Comparison of ENCODE assay signal across 8 cellular contexts in the genomic region with DNA sequence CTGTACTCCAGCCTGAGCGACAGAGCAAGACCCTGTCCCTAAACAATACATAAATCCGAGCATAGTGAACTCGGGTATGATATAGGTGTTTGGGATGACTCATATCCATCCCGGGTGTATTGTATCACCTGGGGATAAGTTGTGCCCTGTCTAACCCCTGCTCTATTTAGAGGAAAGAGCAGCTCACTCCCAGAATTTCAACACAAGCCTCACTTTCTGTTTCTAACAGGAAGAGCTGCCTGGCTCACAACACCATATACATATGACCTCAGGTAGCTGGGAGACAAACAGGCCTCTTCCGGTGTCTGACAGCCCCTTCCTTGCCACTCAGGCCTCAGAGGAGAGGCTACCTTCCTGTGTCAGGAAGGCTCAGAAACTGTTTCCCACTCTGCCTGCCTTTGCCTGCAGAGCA. TPM values are rescaled to one million over a fixed set of nuclear protein-coding genes. Genes with fewer than 3 reads are reported as not detected.
DNase-seq lines count a peak whose midpoint lies in the region; ATAC-seq and TF ChIP-seq lines count a peak whose summit lies in the region.

No MANE protein-coding gene starts in this region.

- H3K36me3 Mint-ChIP-seq in activated CD4-positive, alpha-beta T cell treated with anti-CD3 and anti-CD28 coated beads, Interleukin-2, amount 10 ng/mL, durations not matched to agents 24 days and 14 days (ENCODE audit: low read depth), result peaks cover 17% of the 10 kb centered on the region

- peak overlapping the region; percentile 53 for H3K4me3 Mint-ChIP-seq in activated CD4-positive, alpha-beta T cell treated with anti-CD3 and anti-CD28 coated beads, Interleukin-2, amount 10 ng/mL, durations not matched to agents 24 days and 14 days

- H3K27me3 ChIP-seq in foreskin keratinocyte, result no peaks in the 10 kb centered on the region

- peak; percentile 89 for DNase-seq in activated CD4-positive, alpha-beta T cell treated with anti-CD3 and anti-CD28 coated beads, Interleukin-2, amount 10 ng/mL, durations not matched to agents 24 days and 14 days
- DNase-seq in foreskin keratinocyte (peak; percentile 94 to 96), HuH-7.5 (ENCODE audit: low spot score) (no peak), NCI-H82 treated with DMSO at 0.1 percent for 48 hours (lab: John Stamatoyannopoulos, UW; ENCODE audit: unreplicated experiment) (no peak)
- DNase-seq in stimulated activated naive CD8-positive, alpha-beta T cell treated with anti-CD3 and anti-CD28 coated beads, Interleukin-15, Interleukin-2, amounts not matched to agents 100 U/mL and 50 U/mL, for 24 hours, result peak; percentile 28

- peak; percentile 67 for ATAC-seq in GM18511 (IDR thresholded peaks at IDR 0.05; ENCODE audit: unreplicated experiment)
- ATAC-seq in HG03196 (IDR thresholded peaks at IDR 0.05; ENCODE audit: unreplicated experiment), result peak; percentile 63
- peak; percentile 79 for ATAC-seq in foreskin keratinocyte
- ATAC-seq in stimulated activated naive CD8-positive, alpha-beta T cell treated with anti-CD3 and anti-CD28 coated beads, Interleukin-15, Interleukin-2, amounts not matched to agents 100 U/mL and 50 U/mL, for 24 hours, result peak; percentile 79
- ATAC-seq in HG02885 (IDR thresholded peaks at IDR 0.05; ENCODE audit: poor library complexity, unreplicated experiment), result no peak

- H3K27me3 Mint-ChIP-seq in activated CD4-positive, alpha-beta T cell treated with anti-CD3 and anti-CD28 coated beads, Interleukin-2, amount 10 ng/mL, durations not matched to agents 24 days and 14 days, result no peaks in the 10 kb centered on the region

- H3K9me3 Mint-ChIP-seq in activated CD4-positive, alpha-beta T cell treated with anti-CD3 and anti-CD28 coated beads, Interleukin-2, amount 10 ng/mL, durations not matched to agents 24 days and 14 days, result no peaks in the 10 kb centered on the region

- peaks cover 33% of the 10 kb centered on the region for H3K4me1 Mint-ChIP-seq in activated CD4-positive, alpha-beta T cell treated with anti-CD3 and anti-CD28 coated beads, Interleukin-2, amount 10 ng/mL, durations not matched to agents 24 days and 14 days

- peaks cover 47% of the 10 kb centered on the region for H3K4me1 ChIP-seq in foreskin keratinocyte

- no peak for TF ChIP-seq CTCF in foreskin keratinocyte (conservative IDR thresholded peaks at IDR 0.05)

- intact Hi-C loops in activated CD4-positive, alpha-beta T cell treated with anti-CD3 and anti-CD28 coated beads, Interleukin-2, amount 10 ng/mL, durations not matched to agents 24 days and 14 days (cut with micrococcal nuclease), result loop anchor here (1.0 to 5.0 kb wide), 2 partner anchors 9 to 36 kb away; no protein-coding TSS in a partner anchor

- peak overlapping the region; percentile 54 for H3K27ac ChIP-seq in foreskin keratinocyte

- H3K27ac Mint-ChIP-seq in activated CD4-positive, alpha-beta T cell treated with anti-CD3 and anti-CD28 coated beads, Interleukin-2, amount 10 ng/mL, durations not matched to agents 24 days and 14 days, result peak overlapping the region; percentile 91

RNA-seq across cellular contexts. Expression of a gene that starts 9.9 kb away (rescaled TPM):
- total RNA-seq in activated CD4-positive, alpha-beta T cell treated with anti-CD3 and anti-CD28 coated beads, Interleukin-2, amount 10 ng/mL, durations not matched to agents 24 days and 14 days, result 27.3 and 27.7 TPM in 2 replicates
- total RNA-seq in foreskin keratinocyte, result 112 and 123 TPM in 2 replicates
- polyA plus RNA-seq in foreskin keratinocyte, result 63.8 and 76.6 TPM in 2 replicates

RNA-seq across cellular contexts. Expression of a gene that starts 47.0 kb away (rescaled TPM):
- total RNA-seq in activated CD4-positive, alpha-beta T cell treated with anti-CD3 and anti-CD28 coated beads, Interleukin-2, amount 10 ng/mL, durations not matched to agents 24 days and 14 days, result 460 and 480 TPM in 2 replicates
- 346 and 417 TPM in 2 replicates for total RNA-seq in foreskin keratinocyte
- polyA plus RNA-seq in foreskin keratinocyte, result 386 and 396 TPM in 2 replicates

RNA-seq across cellular contexts. Expression of a gene that starts 52.1 kb away (rescaled TPM):
- 27.2 and 29.9 TPM in 2 replicates for total RNA-seq in activated CD4-positive, alpha-beta T cell treated with anti-CD3 and anti-CD28 coated beads, Interleukin-2, amount 10 ng/mL, durations not matched to agents 24 days and 14 days
- total RNA-seq in foreskin keratinocyte, result 19.7 and 20.6 TPM in 2 replicates
- 21.1 and 22.7 TPM in 2 replicates for polyA plus RNA-seq in foreskin keratinocyte

RNA-seq across cellular contexts. Expression of a gene that starts 57.2 kb away (rescaled TPM):
- total RNA-seq in activated CD4-positive, alpha-beta T cell treated with anti-CD3 and anti-CD28 coated beads, Interleukin-2, amount 10 ng/mL, durations not matched to agents 24 days and 14 days, result 0.37 TPM in 1 of 2 replicates, not detected in the other
- 0.10 and 0.21 TPM in 2 replicates for total RNA-seq in foreskin keratinocyte
- polyA plus RNA-seq in foreskin keratinocyte, result 0.10 and 0.13 TPM in 2 replicates

RNA-seq across cellular contexts. Expression of a gene that starts 57.3 kb away (rescaled TPM):
- total RNA-seq in activated CD4-positive, alpha-beta T cell treated with anti-CD3 and anti-CD28 coated beads, Interleukin-2, amount 10 ng/mL, durations not matched to agents 24 days and 14 days, result 113 TPM in 2 replicates
- total RNA-seq in foreskin keratinocyte, result 80.0 and 101 TPM in 2 replicates
- 191 and 200 TPM in 2 replicates for polyA plus RNA-seq in foreskin keratinocyte

Comparison
In these comparisons a context has a peak if more than half of its experiments do, and no peak if none do; other contexts are left out.
1. DNase-seq: peak in activated CD4-positive, alpha-beta T cell treated with anti-CD3 and anti-CD28 coated beads, Interleukin-2, amount 10 ng/mL, durations not matched to agents 24 days and 14 days (single experiment), foreskin keratinocyte (2 of 2) and stimulated activated naive CD8-positive, alpha-beta T cell treated with anti-CD3 and anti-CD28 coated beads, Interleukin-15, Interleukin-2, amounts not matched to agents 100 U/mL and 50 U/mL, for 24 hours (single experiment); none in HuH-7.5 (single experiment) and NCI-H82 treated with DMSO at 0.1 percent for 48 hours (single experiment).